In genomic region chr6:57324538-57324937, GRCh38 we compare ENCODE assay signal across 8 cellular contexts.
A peak's percentile ranks its signal among the peaks of the same experiment; 100 is the strongest.
DNase-seq lines count a peak whose midpoint lies in the region; ATAC-seq and TF ChIP-seq lines count a peak whose summit lies in the region.

No MANE protein-coding gene starts in this region.

- H3K27ac ChIP-seq in C4-2B (no peak overlapping the region), substantia nigra (ENCODE audit: low read depth, low read length, poor library complexity, severe bottlenecking) (no peak overlapping the region)

- no peak for ATAC-seq in GM21576 (IDR thresholded peaks at IDR 0.05; ENCODE audit: unreplicated experiment)
- ATAC-seq in GM19351 (IDR thresholded peaks at IDR 0.05; ENCODE audit: unreplicated experiment): no peak

- DNase-seq in HCEC 1CT (peak; percentile 60), SW480 (ENCODE audit: low spot score) (peak; percentile 30), left kidney (ENCODE audit: low read depth, low spot score) (peak; percentile 15), substantia nigra (lab: John Stamatoyannopoulos, UW) (no peak), NCI-H524 treated with DMSO at 0.1 percent for 48 hours (lab: John Stamatoyannopoulos, UW) (no peak)

- TF ChIP-seq CTCF in C4-2B (conservative IDR thresholded peaks at IDR 0.05): peak; percentile 74

Comparison
In these comparisons a context has a peak if more than half of its experiments do, and no peak if none do; other contexts are left out.
1. DNase-seq: peak in HCEC 1CT (single experiment), SW480 (single experiment) and left kidney (single experiment); none in substantia nigra (0 of 49) and NCI-H524 treated with DMSO at 0.1 percent for 48 hours (single experiment).